Comparison of ENCODE assay signal across 29 cellular contexts in genomic region chr4:183926950-183927349, GRCh38. TPM values are rescaled to one million over a fixed set of nuclear protein-coding genes. Genes with fewer than 3 reads are reported as not detected.
"Had no signal": no experiment of that assay in that cellular context is flagged by ENCODE, and none has a peak within 500 bp of the region (broad histone marks: within the 10 kb centered on the region; RNA-seq: fewer than 3 reads in every experiment).

No MANE protein-coding gene starts in this region.

- H3K27ac ChIP-seq: neutrophil, parathyroid adenoma, psoas muscle, skin epidermis, spleen, suprapubic skin, testis, tibial artery, transverse colon, upper lobe of right lung, uterus had no signal

- H3K36me3 ChIP-seq: neutrophil, spleen, suprapubic skin, tibial artery, transverse colon, upper lobe of right lung, uterus had no signal

- H3K4me1 ChIP-seq: parathyroid adenoma, psoas muscle, spleen, suprapubic skin, testis, tibial artery, transverse colon, upper lobe of right lung, uterus had no signal

- ATAC-seq: naive thymus-derived CD8-positive, alpha-beta T cell; psoas muscle; right cardiac atrium; sciatic nerve; stimulated activated memory B cell treated with anti-CD40 and anti-IgM and Interleukin-4, amounts not matched to agents 10 μg/mL and 1 μg/mL and 100 μg/mL, for 72 hours; stimulated activated naive CD8-positive, alpha-beta T cell treated with anti-CD3 and anti-CD28 coated beads, Interleukin-15, amount 100 ng/mL, for 72 hours; stimulated activated naive CD8-positive, alpha-beta T cell treated with anti-CD3 and anti-CD28 coated beads, Interleukin-15, Interleukin-2, amounts not matched to agents 100 U/mL and 50 U/mL, for 24 hours; upper lobe of right lung had no signal

- H3K9me3 ChIP-seq: psoas muscle, suprapubic skin, testis, tibial artery, transverse colon, upper lobe of right lung, uterus had no signal

- DNase-seq: naive thymus-derived CD8-positive, alpha-beta T cell; nephron progenitor cell; nucleus accumbens; posterior cingulate gyrus; psoas muscle; right cardiac atrium; spleen; stimulated activated CD4-positive, alpha-beta T cell treated with anti-CD3 and anti-CD28 coated beads, Interleukin-12 subunit alpha, Interleukin-12 subunit beta, amount 100 ng/mL, for 4 hours; stimulated activated CD4-positive, alpha-beta T cell treated with anti-CD3 and anti-CD28 coated beads, Interleukin-1b, Interleukin-23, amount 100 ng/mL, for 48 hours; stimulated activated CD4-positive, alpha-beta T cell treated with anti-CD3 and anti-CD28 coated beads, Interleukin-4, amount 100 ng/mL, for 1 hour; stimulated activated CD4-positive, alpha-beta T cell treated with anti-CD3 and anti-CD28 coated beads, Interleukin-4, amount 100 ng/mL, for 4 hours; stimulated activated CD8-positive, alpha-beta memory T cell treated with anti-CD3 and anti-CD28 coated beads, Interleukin-4, amount 100 ng/mL, for 48 hours; stimulated activated naive CD4-positive, alpha-beta T cell; stimulated activated naive CD8-positive, alpha-beta T cell treated with anti-CD3 and anti-CD28 coated beads, Interleukin-15, amount 100 ng/mL, for 72 hours; stimulated activated naive CD8-positive, alpha-beta T cell treated with anti-CD3 and anti-CD28 coated beads, Interleukin-15, Interleukin-2, amounts not matched to agents 100 U/mL and 50 U/mL, for 24 hours; substantia nigra; testis; tibial artery; transverse colon; upper lobe of right lung; uterus had no signal

- H3K27me3 ChIP-seq: neutrophil, spleen, suprapubic skin, testis, tibial artery, transverse colon, upper lobe of right lung, uterus had no signal

- H3K4me3 ChIP-seq: psoas muscle, skin epidermis, smooth muscle cell, spleen, suprapubic skin, testis, tibial artery, transverse colon, upper lobe of right lung, uterus had no signal

RNA-seq across cellular contexts. Expression of gene STOX2, which starts 21.8 kb away (rescaled TPM):
- total RNA-seq: naive thymus-derived CD8-positive, alpha-beta T cell; natural killer cell treated with Interleukin-12 subunit alpha and Interleukin-12 subunit beta and Interleukin-15 and Interleukin-18, amount 100 ng/mL, for 72 hours had no signal
- polyA plus RNA-seq: naive thymus-derived CD8-positive, alpha-beta T cell had no signal
